ENCODE assay signal across 1 cellular context in the genomic region with DNA sequence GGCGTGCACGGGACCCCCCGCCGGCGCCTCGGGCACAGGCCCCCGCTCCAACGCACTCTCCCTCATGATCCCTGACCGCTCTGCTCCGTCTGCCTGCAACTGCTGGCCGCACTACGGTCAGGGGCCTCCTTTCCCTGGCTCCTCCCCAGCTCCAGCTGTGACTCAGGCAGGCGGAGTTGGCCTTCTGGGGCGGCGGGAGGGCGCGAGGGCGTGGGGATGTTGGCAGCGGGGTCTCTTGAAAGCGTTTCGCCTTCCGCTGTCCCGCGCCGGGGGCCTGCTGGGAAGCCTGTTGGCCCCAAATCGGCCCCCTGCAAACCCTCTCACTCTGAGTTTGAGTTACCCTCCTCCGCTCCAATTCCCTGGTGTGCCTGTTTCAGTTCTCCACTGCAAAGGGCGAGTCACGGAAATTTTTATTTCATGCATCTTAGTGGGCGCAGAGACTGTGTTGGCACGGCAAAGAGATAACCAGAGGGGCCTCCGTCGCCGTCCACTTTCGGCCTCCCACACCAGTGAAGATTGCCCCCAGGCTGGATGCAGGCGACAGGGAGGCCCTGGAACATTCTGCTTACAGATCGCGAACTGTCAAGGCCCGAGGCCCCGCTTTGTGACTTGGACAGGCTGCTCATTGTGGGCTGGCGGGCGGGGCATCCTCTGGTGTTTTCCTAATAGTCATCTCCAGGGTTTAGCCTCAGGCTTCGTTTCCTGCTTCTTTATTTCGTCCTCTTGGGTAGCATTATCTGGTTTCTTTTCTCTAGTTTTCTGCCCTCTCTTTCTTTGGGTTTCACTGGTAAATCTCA.
TF ChIP-seq lines count a peak whose summit lies in the region.

A gene with protein sequence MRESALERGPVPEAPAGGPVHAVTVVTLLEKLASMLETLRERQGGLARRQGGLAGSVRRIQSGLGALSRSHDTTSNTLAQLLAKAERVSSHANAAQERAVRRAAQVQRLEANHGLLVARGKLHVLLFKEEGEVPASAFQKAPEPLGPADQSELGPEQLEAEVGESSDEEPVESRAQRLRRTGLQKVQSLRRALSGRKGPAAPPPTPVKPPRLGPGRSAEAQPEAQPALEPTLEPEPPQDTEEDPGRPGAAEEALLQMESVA (minus strand): TSS at position 91 of the 797 bp plus-strand sequence. CDS start 25 bp downstream, at position 66.

TF ChIP-seq in GM12878, 131 proteins besides CTCF, POLR2A, EP300 and RAD21:
- TF ChIP-seq IKZF2 (IDR thresholded peaks at IDR 0.05) (peak; percentile 21 to 63; a peak in 1 of 4 replicates), SMARCA5 (IDR thresholded peaks at IDR 0.05) (no peak), POU2F2 (IDR thresholded peaks at IDR 0.05; ENCODE audit: borderline replicate concordance, low read depth, low read length) (peak; percentile 32; the same call in 1 of the 3 replicates), CHD4 (IDR thresholded peaks at IDR 0.05) (no peak), IKZF1 (conservative IDR thresholded peaks at IDR 0.05) (peak; percentile 46), RELA (IDR thresholded peaks at IDR 0.05; ENCODE audit: borderline replicate concordance, partially characterized antibody) (peak; percentile 59), CBX3 (IDR thresholded peaks at IDR 0.05; ENCODE audit: borderline replicate concordance, low read depth) (no peak), TCF12 (IDR thresholded peaks at IDR 0.05; ENCODE audit: low read depth, low read length) (peak; percentile 55; the same call in 1 of the 2 replicates), ZSCAN29 (IDR thresholded peaks at IDR 0.05) (0 out of 2 replicates have a peak, but pooled peaks have one; percentile 21), IRF4 (IDR thresholded peaks at IDR 0.05; ENCODE audit: low read depth, low read length) (0 out of 2 replicates have a peak, but pooled peaks have one; percentile 7), HDAC6 (IDR thresholded peaks at IDR 0.05; ENCODE audit: unreplicated experiment) (peak; percentile 12), PAX8 (IDR thresholded peaks at IDR 0.05) (no peak), CBFB (IDR thresholded peaks at IDR 0.05; ENCODE audit: low read depth) (peak; percentile 43; the same call in 1 of the 2 replicates), MEF2B (IDR thresholded peaks at IDR 0.05; ENCODE audit: partially characterized antibody, poor library complexity, severe bottlenecking) (peak; percentile 29), DPF2 (IDR thresholded peaks at IDR 0.05) (peak; percentile 56), BCL11A (IDR thresholded peaks at IDR 0.05; ENCODE audit: low read depth, low read length) (peak; percentile 61; the same call in 1 of the 2 replicates), FOXK2 (IDR thresholded peaks at IDR 0.05) (no peak), BHLHE40 (IDR thresholded peaks at IDR 0.05; ENCODE audit: borderline replicate concordance in 1 of 2, low read depth in 2 of 2, low read length in 1 of 2) (no peak), RB1 (IDR thresholded peaks at IDR 0.05; ENCODE audit: borderline replicate concordance) (no peak), PML (IDR thresholded peaks at IDR 0.05; ENCODE audit: low read length) (peak; percentile 10; the same call in 1 of the 2 replicates), ZNF207 (IDR thresholded peaks at IDR 0.05; ENCODE audit: borderline replicate concordance) (no peak), RUNX3 (IDR thresholded peaks at IDR 0.05; ENCODE audit: low read length) (peak; percentile 86), MTA2 (IDR thresholded peaks at IDR 0.05; ENCODE audit: low read depth) (peak; percentile 43; the same call in 1 of the 2 replicates), SRF (IDR thresholded peaks at IDR 0.05; ENCODE audit: low read depth in 2 of 2, low read length in 2 of 2) (no peak), YBX1 (IDR thresholded peaks at IDR 0.05) (no peak), NFIC (IDR thresholded peaks at IDR 0.05; ENCODE audit: low read depth, low read length) (peak; percentile 68), ZBED1 (IDR thresholded peaks at IDR 0.05; ENCODE audit: borderline replicate concordance) (0 out of 2 replicates have a peak, but pooled peaks have one; percentile 56), MYB (IDR thresholded peaks at IDR 0.05; ENCODE audit: borderline replicate concordance, low read depth, low read length) (no peak), HDGF (IDR thresholded peaks at IDR 0.05) (no peak), ETV6 (conservative IDR thresholded peaks at IDR 0.05 in 1 of 2, IDR thresholded peaks at IDR 0.05 in 1 of 2; ENCODE audit: borderline replicate concordance in 1 of 2, low read depth in 1 of 2) (peak in 1 of 2 experiments; percentile 58; a peak in 1 of 4 replicates), EED (IDR thresholded peaks at IDR 0.05; ENCODE audit: low read depth) (0 out of 2 replicates have a peak, but pooled peaks have one; percentile 27), SIN3A (IDR thresholded peaks at IDR 0.05; ENCODE audit: low read depth, low read length) (no peak), ZNF24 (IDR thresholded peaks at IDR 0.05) (no peak), TARDBP (IDR thresholded peaks at IDR 0.05; ENCODE audit: borderline replicate concordance) (no peak), SPI1 (IDR thresholded peaks at IDR 0.05; ENCODE audit: borderline replicate concordance, insufficient read depth, low read depth, low read length) (peak; percentile 43; the same call in 1 of the 2 replicates), POLR2AphosphoS5 (IDR thresholded peaks at IDR 0.05; ENCODE audit: low read length) (0 out of 2 replicates have a peak, but pooled peaks have one; percentile 38), JUNB (IDR thresholded peaks at IDR 0.05) (peak; percentile 63), CHD2 (IDR thresholded peaks at IDR 0.05; ENCODE audit: borderline replicate concordance, low read depth, low read length) (no peak)
- TF ChIP-seq, protein P1, sequence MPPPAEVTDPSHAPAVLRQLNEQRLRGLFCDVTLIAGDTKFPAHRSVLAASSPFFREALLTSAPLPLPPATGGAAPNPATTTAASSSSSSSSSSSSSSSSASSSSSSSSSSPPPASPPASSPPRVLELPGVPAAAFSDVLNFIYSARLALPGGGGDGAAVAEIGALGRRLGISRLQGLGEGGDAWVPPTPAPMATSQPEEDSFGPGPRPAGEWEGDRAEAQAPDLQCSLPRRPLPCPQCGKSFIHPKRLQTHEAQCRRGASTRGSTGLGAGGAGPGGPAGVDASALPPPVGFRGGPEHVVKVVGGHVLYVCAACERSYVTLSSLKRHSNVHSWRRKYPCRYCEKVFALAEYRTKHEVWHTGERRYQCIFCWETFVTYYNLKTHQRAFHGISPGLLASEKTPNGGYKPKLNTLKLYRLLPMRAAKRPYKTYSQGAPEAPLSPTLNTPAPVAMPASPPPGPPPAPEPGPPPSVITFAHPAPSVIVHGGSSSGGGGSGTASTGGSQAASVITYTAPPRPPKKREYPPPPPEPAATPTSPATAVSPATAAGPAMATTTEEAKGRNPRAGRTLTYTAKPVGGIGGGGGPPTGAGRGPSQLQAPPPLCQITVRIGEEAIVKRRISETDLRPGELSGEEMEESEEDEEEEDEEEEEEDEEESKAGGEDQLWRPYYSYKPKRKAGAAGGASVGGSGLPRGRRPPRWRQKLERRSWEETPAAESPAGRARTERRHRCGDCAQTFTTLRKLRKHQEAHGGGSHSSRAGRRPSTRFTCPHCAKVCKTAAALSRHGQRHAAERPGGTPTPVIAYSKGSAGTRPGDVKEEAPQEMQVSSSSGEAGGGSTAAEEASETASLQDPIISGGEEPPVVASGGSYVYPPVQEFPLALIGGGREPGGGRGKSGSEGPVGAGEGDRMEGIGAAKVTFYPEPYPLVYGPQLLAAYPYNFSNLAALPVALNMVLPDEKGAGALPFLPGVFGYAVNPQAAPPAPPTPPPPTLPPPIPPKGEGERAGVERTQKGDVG (CRISPR knock-in tag; IDR thresholded peaks at IDR 0.05): no peak
- TF ChIP-seq, protein P2, sequence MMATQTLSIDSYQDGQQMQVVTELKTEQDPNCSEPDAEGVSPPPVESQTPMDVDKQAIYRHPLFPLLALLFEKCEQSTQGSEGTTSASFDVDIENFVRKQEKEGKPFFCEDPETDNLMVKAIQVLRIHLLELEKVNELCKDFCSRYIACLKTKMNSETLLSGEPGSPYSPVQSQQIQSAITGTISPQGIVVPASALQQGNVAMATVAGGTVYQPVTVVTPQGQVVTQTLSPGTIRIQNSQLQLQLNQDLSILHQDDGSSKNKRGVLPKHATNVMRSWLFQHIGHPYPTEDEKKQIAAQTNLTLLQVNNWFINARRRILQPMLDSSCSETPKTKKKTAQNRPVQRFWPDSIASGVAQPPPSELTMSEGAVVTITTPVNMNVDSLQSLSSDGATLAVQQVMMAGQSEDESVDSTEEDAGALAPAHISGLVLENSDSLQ (IDR thresholded peaks at IDR 0.05): peak; percentile 34; the same call in 1 of the 2 replicates
- TF ChIP-seq, protein P3, sequence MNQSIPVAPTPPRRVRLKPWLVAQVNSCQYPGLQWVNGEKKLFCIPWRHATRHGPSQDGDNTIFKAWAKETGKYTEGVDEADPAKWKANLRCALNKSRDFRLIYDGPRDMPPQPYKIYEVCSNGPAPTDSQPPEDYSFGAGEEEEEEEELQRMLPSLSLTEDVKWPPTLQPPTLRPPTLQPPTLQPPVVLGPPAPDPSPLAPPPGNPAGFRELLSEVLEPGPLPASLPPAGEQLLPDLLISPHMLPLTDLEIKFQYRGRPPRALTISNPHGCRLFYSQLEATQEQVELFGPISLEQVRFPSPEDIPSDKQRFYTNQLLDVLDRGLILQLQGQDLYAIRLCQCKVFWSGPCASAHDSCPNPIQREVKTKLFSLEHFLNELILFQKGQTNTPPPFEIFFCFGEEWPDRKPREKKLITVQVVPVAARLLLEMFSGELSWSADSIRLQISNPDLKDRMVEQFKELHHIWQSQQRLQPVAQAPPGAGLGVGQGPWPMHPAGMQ (IDR thresholded peaks at IDR 0.05; ENCODE audit: borderline replicate concordance): no peak
- TF ChIP-seq, protein P4, sequence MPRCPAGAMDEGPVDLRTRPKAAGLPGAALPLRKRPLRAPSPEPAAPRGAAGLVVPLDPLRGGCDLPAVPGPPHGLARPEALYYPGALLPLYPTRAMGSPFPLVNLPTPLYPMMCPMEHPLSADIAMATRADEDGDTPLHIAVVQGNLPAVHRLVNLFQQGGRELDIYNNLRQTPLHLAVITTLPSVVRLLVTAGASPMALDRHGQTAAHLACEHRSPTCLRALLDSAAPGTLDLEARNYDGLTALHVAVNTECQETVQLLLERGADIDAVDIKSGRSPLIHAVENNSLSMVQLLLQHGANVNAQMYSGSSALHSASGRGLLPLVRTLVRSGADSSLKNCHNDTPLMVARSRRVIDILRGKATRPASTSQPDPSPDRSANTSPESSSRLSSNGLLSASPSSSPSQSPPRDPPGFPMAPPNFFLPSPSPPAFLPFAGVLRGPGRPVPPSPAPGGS (IDR thresholded peaks at IDR 0.05; ENCODE audit: borderline replicate concordance, insufficient read depth, low read depth, low read length, poor library complexity, severe bottlenecking): no peak
- TF ChIP-seq, protein P5, sequence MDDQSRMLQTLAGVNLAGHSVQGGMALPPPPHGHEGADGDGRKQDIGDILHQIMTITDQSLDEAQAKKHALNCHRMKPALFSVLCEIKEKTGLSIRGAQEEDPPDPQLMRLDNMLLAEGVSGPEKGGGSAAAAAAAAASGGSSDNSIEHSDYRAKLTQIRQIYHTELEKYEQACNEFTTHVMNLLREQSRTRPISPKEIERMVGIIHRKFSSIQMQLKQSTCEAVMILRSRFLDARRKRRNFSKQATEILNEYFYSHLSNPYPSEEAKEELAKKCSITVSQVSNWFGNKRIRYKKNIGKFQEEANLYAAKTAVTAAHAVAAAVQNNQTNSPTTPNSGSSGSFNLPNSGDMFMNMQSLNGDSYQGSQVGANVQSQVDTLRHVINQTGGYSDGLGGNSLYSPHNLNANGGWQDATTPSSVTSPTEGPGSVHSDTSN (IDR thresholded peaks at IDR 0.05; ENCODE audit: insufficient replicate concordance, low read depth, low read length): peak; percentile 15
- TF ChIP-seq, protein P6, sequence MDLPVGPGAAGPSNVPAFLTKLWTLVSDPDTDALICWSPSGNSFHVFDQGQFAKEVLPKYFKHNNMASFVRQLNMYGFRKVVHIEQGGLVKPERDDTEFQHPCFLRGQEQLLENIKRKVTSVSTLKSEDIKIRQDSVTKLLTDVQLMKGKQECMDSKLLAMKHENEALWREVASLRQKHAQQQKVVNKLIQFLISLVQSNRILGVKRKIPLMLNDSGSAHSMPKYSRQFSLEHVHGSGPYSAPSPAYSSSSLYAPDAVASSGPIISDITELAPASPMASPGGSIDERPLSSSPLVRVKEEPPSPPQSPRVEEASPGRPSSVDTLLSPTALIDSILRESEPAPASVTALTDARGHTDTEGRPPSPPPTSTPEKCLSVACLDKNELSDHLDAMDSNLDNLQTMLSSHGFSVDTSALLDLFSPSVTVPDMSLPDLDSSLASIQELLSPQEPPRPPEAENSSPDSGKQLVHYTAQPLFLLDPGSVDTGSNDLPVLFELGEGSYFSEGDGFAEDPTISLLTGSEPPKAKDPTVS (IDR thresholded peaks at IDR 0.05; ENCODE audit: low read depth, low read length): no peak
- TF ChIP-seq, protein P7, sequence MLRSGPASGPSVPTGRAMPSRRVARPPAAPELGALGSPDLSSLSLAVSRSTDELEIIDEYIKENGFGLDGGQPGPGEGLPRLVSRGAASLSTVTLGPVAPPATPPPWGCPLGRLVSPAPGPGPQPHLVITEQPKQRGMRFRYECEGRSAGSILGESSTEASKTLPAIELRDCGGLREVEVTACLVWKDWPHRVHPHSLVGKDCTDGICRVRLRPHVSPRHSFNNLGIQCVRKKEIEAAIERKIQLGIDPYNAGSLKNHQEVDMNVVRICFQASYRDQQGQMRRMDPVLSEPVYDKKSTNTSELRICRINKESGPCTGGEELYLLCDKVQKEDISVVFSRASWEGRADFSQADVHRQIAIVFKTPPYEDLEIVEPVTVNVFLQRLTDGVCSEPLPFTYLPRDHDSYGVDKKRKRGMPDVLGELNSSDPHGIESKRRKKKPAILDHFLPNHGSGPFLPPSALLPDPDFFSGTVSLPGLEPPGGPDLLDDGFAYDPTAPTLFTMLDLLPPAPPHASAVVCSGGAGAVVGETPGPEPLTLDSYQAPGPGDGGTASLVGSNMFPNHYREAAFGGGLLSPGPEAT (IDR thresholded peaks at IDR 0.05; ENCODE audit: low read depth): peak; percentile 76
